Comparison of ENCODE assay signal across 17 cellular contexts in the genomic region with DNA sequence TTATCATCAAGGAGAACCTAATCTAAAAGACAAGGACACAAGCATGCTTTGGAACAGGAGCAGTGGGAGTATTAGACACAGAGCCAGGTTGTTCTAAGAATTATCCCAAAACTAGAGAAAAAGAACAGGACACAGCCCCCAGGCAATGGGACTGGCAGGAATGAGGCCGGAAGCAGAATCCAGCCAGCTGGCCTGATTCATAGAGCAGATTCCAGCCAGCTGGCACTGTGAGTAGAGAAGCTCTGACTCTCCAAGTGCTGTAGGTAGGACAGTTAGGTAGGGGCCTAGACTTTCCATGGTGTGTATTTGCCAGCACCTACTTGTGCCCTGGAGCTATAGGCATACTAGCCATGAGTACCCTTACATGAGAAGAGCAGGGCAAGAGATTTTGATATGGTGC.
"Had no signal": no experiment of that assay in that cellular context is flagged by ENCODE, and none has a peak within 500 bp of the region (broad histone marks: within the 10 kb centered on the region; RNA-seq: fewer than 3 reads in every experiment).

No MANE protein-coding gene starts in this region.

- H3K4me3 Mint-ChIP-seq: activated naive CD8-positive, alpha-beta T cell; effector memory CD8-positive, alpha-beta T cell; immature natural killer cell; naive thymus-derived CD8-positive, alpha-beta T cell; stimulated activated naive CD8-positive, alpha-beta T cell treated with anti-CD3 and anti-CD28 coated beads, Interleukin-15, Interleukin-2, amounts not matched to agents 100 ng/mL and 50 ng/mL, for 24 hours; T-helper 17 cell had no signal

- H3K4me3 ChIP-seq: gastrocnemius medialis, ovary, psoas muscle, transverse colon, uterus had no signal

- H3K9me3 ChIP-seq: gastrocnemius medialis, psoas muscle, transverse colon, uterus had no signal

- ATAC-seq: effector memory CD8-positive, alpha-beta T cell; gastrocnemius medialis; naive thymus-derived CD8-positive, alpha-beta T cell; psoas muscle; right cardiac atrium; T-helper 17 cell had no signal

- H3K4me1 Mint-ChIP-seq: immature natural killer cell; naive thymus-derived CD8-positive, alpha-beta T cell; T-helper 17 cell had no signal

- H3K27me3 ChIP-seq: ovary, transverse colon, uterus had no signal

- H3K4me1 ChIP-seq: gastrocnemius medialis, psoas muscle, transverse colon, uterus had no signal

- DNase-seq: activated CD4-positive, alpha-beta T cell treated with anti-CD3 and anti-CD28 coated beads for 1 hour; activated gamma-delta T cell; effector memory CD8-positive, alpha-beta T cell; gastrocnemius medialis; head of caudate nucleus; immature natural killer cell; naive thymus-derived CD8-positive, alpha-beta T cell; ovary; psoas muscle; right cardiac atrium; stimulated activated CD4-positive, alpha-beta T cell treated with anti-CD3 and anti-CD28 coated beads, Interleukin-2, amount 100 ng/mL, for 24 hours; T-helper 17 cell; transverse colon; uterus; WERI-Rb-1 had no signal

- H3K36me3 ChIP-seq: gastrocnemius medialis, ovary, transverse colon, uterus, WERI-Rb-1 had no signal

- H3K27ac ChIP-seq: gastrocnemius medialis, ovary, psoas muscle, transverse colon, uterus, WERI-Rb-1 had no signal
